In the genomic region with DNA sequence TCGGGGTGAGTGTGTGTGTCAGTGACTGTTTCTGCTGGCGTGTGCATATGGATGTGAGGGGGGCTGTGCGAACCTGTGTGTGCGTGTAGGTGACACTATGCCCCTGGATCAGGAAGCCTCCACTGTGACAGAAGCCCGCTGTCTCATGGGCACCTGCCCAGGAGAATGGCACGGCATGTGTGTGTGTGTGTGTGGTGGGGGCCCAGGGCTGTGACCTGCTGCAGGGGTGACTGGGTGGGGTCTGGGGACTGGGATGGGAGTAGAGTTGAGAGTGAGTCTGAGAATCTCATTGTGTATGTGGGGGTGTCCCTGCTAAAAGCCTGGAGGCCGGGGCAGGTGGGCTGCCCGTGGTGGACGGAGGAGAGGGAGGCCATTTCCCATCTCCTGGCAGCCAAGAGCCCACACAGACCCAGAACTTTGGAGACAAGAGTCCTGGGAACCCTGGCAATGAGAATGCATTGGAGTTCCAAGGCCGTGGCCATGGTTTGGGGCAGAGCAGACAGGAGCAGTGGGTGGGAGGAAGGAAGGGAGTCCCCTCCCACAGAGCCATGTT, we compare ENCODE assay signal across 9 cellular contexts. TPM values are rescaled to one million over a fixed set of nuclear protein-coding genes. Genes with fewer than 3 reads are reported as not detected.
A peak's percentile ranks its signal among the peaks of the same experiment; 100 is the strongest.
DNase-seq lines count a peak whose midpoint lies in the region; ATAC-seq and TF ChIP-seq lines count a peak whose summit lies in the region.
"Had no signal": no experiment of that assay in that cellular context is flagged by ENCODE, and none has a peak within 500 bp of the region (broad histone marks: within the 10 kb centered on the region; RNA-seq: fewer than 3 reads in every experiment).

No MANE protein-coding gene starts in this region.

- H3K27ac ChIP-seq in ACC112 (ENCODE audit: low read depth, low read length) (peak overlapping the region; percentile 99; the same call in 1 of the 2 replicates), KOPT-K1 (ENCODE audit: low read depth, low read length, poor library complexity, severe bottlenecking) (peak overlapping the region; percentile 78), caudate nucleus (ENCODE audit: low read depth, low read length) (peak overlapping the region; percentile 46)

- no peaks in the 10 kb centered on the region for H3K9me3 Mint-ChIP-seq in natural killer cell

- ATAC-seq in natural killer cell, result no peak

- H2AFZ ChIP-seq in ACC112 (ENCODE audit: low read length, unreplicated experiment), result no peak overlapping the region

- peak in 1 of 61 donors; percentile 66 for DNase-seq in caudate nucleus (lab: John Stamatoyannopoulos, UW)
- DNase-seq in natural killer cell, result no peak
- DNase-seq in COLO668 (lab: John Stamatoyannopoulos, UW; ENCODE audit: unreplicated experiment), result no peak
- DNase-seq in Ammon's horn (ENCODE audit: low spot score), result no peak
- DNase-seq in AG08396 (ENCODE audit: low spot score), result no peak
- no peak for DNase-seq in SHP77 treated with DMSO at 0.1 percent for 48 hours (lab: John Stamatoyannopoulos, UW)
- DNase-seq: Caco-2 had no signal

- peaks cover 61% of the 10 kb centered on the region for H3K79me2 ChIP-seq in ACC112 (ENCODE audit: control insufficient read depth, insufficient read depth, low read length, unreplicated experiment)

- H3K9me3 ChIP-seq in KOPT-K1 (ENCODE audit: insufficient read depth, low read length, poor library complexity, severe bottlenecking), result no peaks in the 10 kb centered on the region
- H3K9me3 ChIP-seq: Caco-2 had no signal

- H3K36me3 ChIP-seq in ACC112 (ENCODE audit: insufficient read depth, low read length) (0 out of 2 replicates have a peak, but pooled peaks cover 3% of the 10 kb centered on the region), KOPT-K1 (ENCODE audit: insufficient read depth, low read length) (no peaks in the 10 kb centered on the region)

- peak overlapping the region; percentile 92 for H3K4me3 ChIP-seq in ACC112 (ENCODE audit: low read depth, low read length)

- H3K27ac Mint-ChIP-seq in natural killer cell, result no peak overlapping the region

- H3K4me1 Mint-ChIP-seq in natural killer cell, result peaks cover 6 to 20% of the 10 kb centered on the region in 2 donors

- intact Hi-C loops in natural killer cell (cut with micrococcal nuclease), result loop anchor here (1.0 to 10.0 kb wide), 2 partner anchors 8 to 515 kb away; no protein-coding TSS in a partner anchor

- TF ChIP-seq CTCF in natural killer cell (IDR thresholded peaks at IDR 0.05), result no peak

- no peaks in the 10 kb centered on the region for H3K27me3 ChIP-seq in ACC112 (ENCODE audit: insufficient read depth, low read length)

- H3K36me3 Mint-ChIP-seq in natural killer cell, result no peaks in the 10 kb centered on the region

- no peaks in the 10 kb centered on the region for H3K27me3 Mint-ChIP-seq in natural killer cell (ENCODE audit: low read depth in 2 of 2)

- peak overlapping the region; percentile 22 for H3K4me3 Mint-ChIP-seq in natural killer cell

- H3K4me1 ChIP-seq in ACC112 (ENCODE audit: control insufficient read depth, insufficient read depth, low read length, unreplicated experiment), result peaks cover 37% of the 10 kb centered on the region

RNA-seq across cellular contexts. Expression of gene TPM4, which starts 6.4 kb away (rescaled TPM):
- 100 to 1,000 TPM; 239 to 283 (median 266) TPM for total RNA-seq in natural killer cell

RNA-seq across cellular contexts. Expression of gene RAB8A, which starts 41.8 kb away (rescaled TPM):
- total RNA-seq in natural killer cell, result 100 to 1,000 TPM; 137 to 161 (median 149) TPM

Comparison
In these comparisons a context has a peak if more than half of its experiments do, and no peak if none do; other contexts are left out.
1. H3K27ac ChIP-seq: peak in every context shown above with its lines; median percentile 99 in ACC112; 78 in KOPT-K1; 46 in caudate nucleus.